ENCODE assay signal across 8 cellular contexts in the genomic region with DNA sequence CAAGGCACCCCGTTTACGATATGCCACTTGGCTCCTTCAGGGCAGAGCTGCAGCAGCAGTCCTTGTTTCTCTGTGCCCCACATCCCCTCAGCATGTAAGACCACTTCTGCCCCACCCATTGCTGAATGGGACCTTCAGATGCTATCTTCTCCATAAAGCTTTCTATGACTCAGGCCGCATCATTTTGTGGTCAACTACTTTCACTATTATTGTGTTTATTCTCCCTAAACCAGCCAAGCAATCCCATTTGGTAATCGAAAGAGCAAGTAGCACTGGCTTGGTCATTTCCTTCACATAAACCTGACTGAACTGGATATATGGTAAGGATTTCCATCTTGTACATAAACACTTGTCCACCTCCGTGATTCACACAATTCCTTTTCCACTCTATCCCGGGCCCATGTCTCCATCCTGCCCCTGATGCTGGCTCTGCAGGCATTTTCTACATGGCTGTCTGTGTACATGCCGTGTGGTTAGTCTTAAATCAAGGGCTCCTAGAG. TPM values are rescaled to one million over a fixed set of nuclear protein-coding genes. Genes with fewer than 3 reads are reported as not detected.
A peak's percentile ranks its signal among the peaks of the same experiment; 100 is the strongest.
DNase-seq lines count a peak whose midpoint lies in the region; ATAC-seq, FAIRE-seq and TF ChIP-seq lines count a peak whose summit lies in the region.

No MANE protein-coding gene starts in this region.

- H3K4me2 ChIP-seq in OCI-LY1 (ENCODE audit: low read length) = peak overlapping the region; percentile 13; the same call in 1 of the 2 replicates
- no peak overlapping the region for H3K4me2 ChIP-seq in Karpas-422 (ENCODE audit: low read depth, low read length, poor library complexity, severe bottlenecking)

- H3K9me3 ChIP-seq in OCI-LY1 (ENCODE audit: low read length) (no peaks in the 10 kb centered on the region), Karpas-422 (ENCODE audit: low read length) (no peaks in the 10 kb centered on the region)

- DNase-seq in GM18507 (ENCODE audit: extremely low spot score, insufficient read length, low read depth) = peak; percentile 54
- DNase-seq in fibroblast of peridontal ligament (ENCODE audit: extremely low read depth) = peak; percentile 83
- no peak for DNase-seq in Karpas-422
- no peak for DNase-seq in 8988T
- DNase-seq in COLO829 (ENCODE audit: low spot score) = no peak
- DNase-seq in SW480 (ENCODE audit: low spot score) = no peak

- peak overlapping the region; percentile 10 for H3K9ac ChIP-seq in OCI-LY1 (ENCODE audit: low read length)
- H3K9ac ChIP-seq in Karpas-422 (ENCODE audit: low read length) = no peak overlapping the region

- H3K36me3 ChIP-seq in OCI-LY1 (ENCODE audit: insufficient read depth, low read length) (no peaks in the 10 kb centered on the region), Karpas-422 (ENCODE audit: insufficient read depth, low read length) (no peaks in the 10 kb centered on the region)

- H2AFZ ChIP-seq in OCI-LY1 (ENCODE audit: low read length) (no peak overlapping the region), Karpas-422 (ENCODE audit: low read length) (no peak overlapping the region)

- peak; percentile 93 for FAIRE-seq in GM18507 (lab: Jason Lieb, UNC)

- peak; percentile 40 for ATAC-seq in HG02623 (IDR thresholded peaks at IDR 0.05; ENCODE audit: unreplicated experiment)

- H3F3A ChIP-seq in OCI-LY1 (ENCODE audit: insufficient read depth, low read length) = no peaks in the 10 kb centered on the region

- H4K20me1 ChIP-seq in OCI-LY1 (ENCODE audit: insufficient read depth, low read length) (no peaks in the 10 kb centered on the region), Karpas-422 (ENCODE audit: insufficient read depth, low read depth, low read length) (no peaks in the 10 kb centered on the region)

- H3K27ac ChIP-seq in OCI-LY1 (ENCODE audit: low read depth, low read length, poor library complexity, severe bottlenecking) = peak overlapping the region; percentile 92
- H3K27ac ChIP-seq in Karpas-422 (ENCODE audit: low read length) = no peak overlapping the region

- H3K27me3 ChIP-seq in OCI-LY1 (ENCODE audit: insufficient read depth, low read length) = no peaks in the 10 kb centered on the region
- no peaks in the 10 kb centered on the region for H3K27me3 ChIP-seq in Karpas-422 (ENCODE audit: low read length)

- TF ChIP-seq CTCF in OCI-LY1 (IDR thresholded peaks at IDR 0.05; ENCODE audit: low read length) = no peak

- no peak overlapping the region for H3K4me3 ChIP-seq in OCI-LY1 (ENCODE audit: low read depth, low read length, poor library complexity, severe bottlenecking)
- H3K4me3 ChIP-seq in Karpas-422 (ENCODE audit: low read length) = no peak overlapping the region

- H3K4me1 ChIP-seq in OCI-LY1 (ENCODE audit: insufficient read depth, low read length, severe bottlenecking) = peaks cover 94% of the 10 kb centered on the region
- no peaks in the 10 kb centered on the region for H3K4me1 ChIP-seq in Karpas-422 (ENCODE audit: low read length)

- H3K9me2 ChIP-seq in OCI-LY1 (ENCODE audit: low read depth, low read length) (no peaks in the 10 kb centered on the region), Karpas-422 (replicated peaks; ENCODE audit: insufficient read depth, low read length) (no peaks in the 10 kb centered on the region)

- H3K79me2 ChIP-seq in OCI-LY1 (ENCODE audit: insufficient read depth, low read length) (no peaks in the 10 kb centered on the region), Karpas-422 (ENCODE audit: low read length) (no peaks in the 10 kb centered on the region)

RNA-seq across cellular contexts. Expression of a gene that starts 25.7 kb away (rescaled TPM):
- not detected in 2 replicates for total RNA-seq in Karpas-422 (2014; rRNA removed; shearing (Covaris generic); ENCODE audit: low replicate concordance)

Comparison
In these comparisons a context has a peak if more than half of its experiments do, and no peak if none do; other contexts are left out.
1. DNase-seq: peak in GM18507 (single experiment) and fibroblast of peridontal ligament (single experiment); none in Karpas-422 (single experiment), 8988T (single experiment), COLO829 (single experiment) and SW480 (single experiment).